ENCODE assay signal across 11 cellular contexts in the genomic region with DNA sequence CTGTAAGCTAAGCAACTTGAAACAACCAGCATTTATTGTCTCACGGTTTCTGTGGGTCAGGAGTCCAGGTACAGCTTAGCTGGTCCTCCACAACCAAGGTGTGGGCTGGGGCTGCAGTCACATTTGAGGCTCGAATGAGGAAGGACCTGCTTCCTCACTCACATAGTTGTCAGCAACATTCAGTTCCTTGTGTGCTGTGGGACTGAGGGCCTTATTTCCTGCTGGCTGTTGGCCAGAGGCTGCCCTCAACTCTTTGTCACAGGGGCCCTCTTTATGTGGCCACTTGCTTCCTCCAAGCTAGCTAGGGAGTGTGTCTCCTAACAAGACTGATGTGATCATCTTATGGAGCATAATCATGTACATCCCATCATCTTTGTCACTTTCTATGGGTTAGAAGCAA. TPM values are rescaled to one million over a fixed set of nuclear protein-coding genes. Genes with fewer than 3 reads are reported as not detected.
DNase-seq lines count a peak whose midpoint lies in the region; ATAC-seq and TF ChIP-seq lines count a peak whose summit lies in the region.
"Had no signal": no experiment of that assay in that cellular context is flagged by ENCODE, and none has a peak within 500 bp of the region (broad histone marks: within the 10 kb centered on the region; RNA-seq: fewer than 3 reads in every experiment).

No MANE protein-coding gene starts in this region.

- no peaks in the 10 kb centered on the region for H3K36me3 ChIP-seq in heart left ventricle
- no peaks in the 10 kb centered on the region for H3K36me3 ChIP-seq in stomach
- H3K36me3 ChIP-seq: SJSA1 had no signal

- intact Hi-C loops in heart left ventricle (cut with DNase I): no loop called here
- intact Hi-C loops in stomach (cut with DNase I; ENCODE audit: low total_unique reads): no loop called here

- no peak for TF ChIP-seq POLR2A in heart left ventricle (IDR thresholded peaks at IDR 0.05)
- TF ChIP-seq POLR2A in stomach (IDR thresholded peaks at IDR 0.05): no peak
- no peak for TF ChIP-seq POLR2A in GM18505 (IDR thresholded peaks at IDR 0.05; ENCODE audit: borderline replicate concordance, extremely low read depth, insufficient read depth, insufficient read length)

- TF ChIP-seq CTCF in heart left ventricle (IDR thresholded peaks at IDR 0.05): no peak
- TF ChIP-seq CTCF in stomach (IDR thresholded peaks at IDR 0.05): no peak

- WGBS in heart left ventricle, 4 donors: 57 to 72% (median 68%) methylated on average over 2 of the region's 2 CpGs
- WGBS in stomach, 5 donors: 47 to 64% (median 54%) methylated on average over 2 of the region's 2 CpGs

- peak overlapping the region in 1 of 12 donors; percentile 87 for H3K27ac ChIP-seq in heart left ventricle
- peak overlapping the region in 3 of 5 donors; percentile 31 to 59 (median 52) for H3K27ac ChIP-seq in stomach
- H3K27ac ChIP-seq: psoas muscle, SJSA1 had no signal

- ATAC-seq in heart left ventricle (peak; percentile 22 to 76 (median 72)), HG03108 (IDR thresholded peaks at IDR 0.05; ENCODE audit: unreplicated experiment) (no peak), GM18505 (IDR thresholded peaks at IDR 0.05; ENCODE audit: unreplicated experiment) (no peak), GM18517 (IDR thresholded peaks at IDR 0.05; ENCODE audit: unreplicated experiment) (no peak)

- H3K9me3 ChIP-seq in heart left ventricle (no peaks in the 10 kb centered on the region), stomach (no peaks in the 10 kb centered on the region)
- H3K9me3 ChIP-seq: psoas muscle, SJSA1 had no signal

- no peak overlapping the region for H3K4me3 ChIP-seq in heart left ventricle
- H3K4me3 ChIP-seq in stomach: no peak overlapping the region
- H3K4me3 ChIP-seq: psoas muscle, SJSA1 had no signal

- H3K27me3 ChIP-seq in heart left ventricle (no peaks in the 10 kb centered on the region), stomach (no peaks in the 10 kb centered on the region)
- H3K27me3 ChIP-seq: SJSA1 had no signal

- TF ChIP-seq EP300 in stomach (IDR thresholded peaks at IDR 0.05): no peak

- peak; percentile 57 for DNase-seq in activated effector memory CD4-positive, alpha-beta T cell treated with anti-CD3 and anti-CD28 coated beads, Interleukin-2, amount 50 U/mL, for 16 hours
- no peak for DNase-seq in activated effector memory CD4-positive, alpha-beta T cell treated with Interleukin-2 at 50 U/mL for 16 hours
- DNase-seq in SIG-M5 (lab: John Stamatoyannopoulos, UW) (peak; percentile 30), heart left ventricle (peak in 4 of 5 donors; percentile 34 to 69 (median 55)), stomach (peak; percentile 44)
- DNase-seq: NCI-H2081 treated with DMSO at 0.1 percent for 48 hours had no signal

- H3K4me1 ChIP-seq in heart left ventricle: peaks cover 0 to 88% (median 0%) of the 10 kb centered on the region in 12 donors
- peaks cover 0 to 75% (median 14%) of the 10 kb centered on the region in 4 donors for H3K4me1 ChIP-seq in stomach
- H3K4me1 ChIP-seq: psoas muscle, SJSA1 had no signal

RNA-seq across cellular contexts. Expression of gene SEMA4D, which starts 29.2 kb away (rescaled TPM):
- total RNA-seq in heart left ventricle: 10 to 100 TPM; 12.8 to 59.8 (median 20.3) TPM
- 1 to 10 TPM; 4.0 to 8.1 TPM for polyA plus RNA-seq in heart left ventricle
- 10 to 100 TPM; 11.1 to 43.3 (median 28.8) TPM for total RNA-seq in stomach
- polyA plus RNA-seq in stomach: 10 to 100 TPM in 1 of 3 donors, 1 to 10 TPM in 2; 4.9 to 10.9 (median 8.4) TPM

Comparison
In these comparisons a context has a peak if more than half of its experiments do, and no peak if none do; other contexts are left out.
1. ATAC-seq: peak in heart left ventricle (4 of 4); none in HG03108 (single experiment), GM18505 (single experiment) and GM18517 (single experiment).